ENCODE assay signal across 31 cellular contexts in genomic region chr1:201516511-201517127, GRCh38.
"Had no signal": no experiment of that assay in that cellular context is flagged by ENCODE, and none has a peak within 500 bp of the region (broad histone marks: within the 10 kb centered on the region; RNA-seq: fewer than 3 reads in every experiment).

No MANE protein-coding gene starts in this region.

- H3K36me3 ChIP-seq: brain microvascular endothelial cell, gastrocnemius medialis, pancreas, prostate gland, sigmoid colon, transverse colon, uterus had no signal

- H3K4me3 ChIP-seq: gastrocnemius medialis, pancreas, prostate gland, sigmoid colon, transverse colon, uterus had no signal

- H3K4me3 Mint-ChIP-seq: activated CD4-positive, alpha-beta memory T cell treated with anti-CD3 and anti-CD28 coated beads, Interleukin-2, amount 10 ng/mL, durations not matched to agents 7 days and 5 days; activated CD4-positive, alpha-beta T cell treated with anti-CD3 and anti-CD28 coated beads, Interleukin-2, amount 10 ng/mL, durations not matched to agents 7 days and 5 days; activated T-cell treated with anti-CD3 and anti-CD28 coated beads, Interleukin-2, amount 50 U/mL, for 24 hours; activated T-helper 17 cell treated with anti-CD3 and anti-CD28 coated beads, Interleukin-2, amount 50 U/mL, for 72 hours; dendritic cell treated with granulocyte-macrophage colony-stimulating factor and Interleukin-4, amounts not matched to agents 40 ng/mL and 50 ng/mL, for 4 days; naive B cell; nephron progenitor cell; stimulated activated naive B cell treated with anti-CD40 and anti-IgM and Interleukin-4, amounts not matched to agents 10 μg/mL and 1 μg/mL and 100 μg/mL, for 72 hours; T-helper 17 cell; WTC11 had no signal

- H3K27me3 ChIP-seq: brain microvascular endothelial cell, gastrocnemius medialis, pancreas, sigmoid colon, transverse colon, uterus had no signal

- H3K36me3 Mint-ChIP-seq: WTC11 had no signal

- ATAC-seq: gastrocnemius medialis; left colon; pancreas; stimulated activated naive B cell treated with anti-CD40 and anti-IgM and Interleukin-4, amounts not matched to agents 10 μg/mL and 1 μg/mL and 100 μg/mL, for 72 hours; T-helper 17 cell; WTC11 had no signal

- H3K27ac ChIP-seq: brain microvascular endothelial cell, gastrocnemius medialis, prostate gland, sigmoid colon, transverse colon, uterus had no signal

- H3K9me3 ChIP-seq: gastrocnemius medialis, pancreas, prostate gland, sigmoid colon, transverse colon, uterus had no signal

- H3K4me1 Mint-ChIP-seq: naive B cell had no signal

- H3K27me3 Mint-ChIP-seq: activated CD4-positive, alpha-beta memory T cell treated with anti-CD3 and anti-CD28 coated beads, Interleukin-2, amount 10 ng/mL, durations not matched to agents 7 days and 5 days; activated CD4-positive, alpha-beta T cell treated with anti-CD3 and anti-CD28 coated beads, Interleukin-2, amount 10 ng/mL, durations not matched to agents 7 days and 5 days; activated T-cell treated with anti-CD3 and anti-CD28 coated beads, Interleukin-2, amount 50 U/mL, for 24 hours; activated T-helper 17 cell treated with anti-CD3 and anti-CD28 coated beads, Interleukin-2, amount 50 U/mL, for 72 hours; dendritic cell treated with granulocyte-macrophage colony-stimulating factor and Interleukin-4, amounts not matched to agents 40 ng/mL and 50 ng/mL, for 4 days; naive B cell; stimulated activated naive B cell treated with anti-CD40 and anti-IgM and Interleukin-4, amounts not matched to agents 10 μg/mL and 1 μg/mL and 100 μg/mL, for 72 hours; T-helper 17 cell had no signal

- H3K27ac Mint-ChIP-seq: activated CD4-positive, alpha-beta memory T cell treated with anti-CD3 and anti-CD28 coated beads, Interleukin-2, amount 10 ng/mL, durations not matched to agents 7 days and 5 days; activated CD4-positive, alpha-beta T cell treated with anti-CD3 and anti-CD28 coated beads, Interleukin-2, amount 10 ng/mL, durations not matched to agents 7 days and 5 days; activated T-cell treated with anti-CD3 and anti-CD28 coated beads, Interleukin-2, amount 50 U/mL, for 24 hours; activated T-helper 17 cell treated with anti-CD3 and anti-CD28 coated beads, Interleukin-2, amount 50 U/mL, for 72 hours; nephron progenitor cell; stimulated activated naive B cell treated with anti-CD40 and anti-IgM and Interleukin-4, amounts not matched to agents 10 μg/mL and 1 μg/mL and 100 μg/mL, for 72 hours; T-helper 17 cell; WTC11 had no signal

- FAIRE-seq: astrocyte, kidney, pancreas had no signal

- H3K9me3 Mint-ChIP-seq: activated CD4-positive, alpha-beta memory T cell treated with anti-CD3 and anti-CD28 coated beads, Interleukin-2, amount 10 ng/mL, durations not matched to agents 7 days and 5 days; activated CD4-positive, alpha-beta T cell treated with anti-CD3 and anti-CD28 coated beads, Interleukin-2, amount 10 ng/mL, durations not matched to agents 7 days and 5 days; activated T-cell treated with anti-CD3 and anti-CD28 coated beads, Interleukin-2, amount 50 U/mL, for 24 hours; activated T-helper 17 cell treated with anti-CD3 and anti-CD28 coated beads, Interleukin-2, amount 50 U/mL, for 72 hours; dendritic cell treated with granulocyte-macrophage colony-stimulating factor and Interleukin-4, amounts not matched to agents 40 ng/mL and 50 ng/mL, for 4 days; naive B cell; nephron progenitor cell; stimulated activated naive B cell treated with anti-CD40 and anti-IgM and Interleukin-4, amounts not matched to agents 10 μg/mL and 1 μg/mL and 100 μg/mL, for 72 hours; WTC11 had no signal

- DNase-seq: activated CD4-positive, alpha-beta memory T cell treated with anti-CD3 and anti-CD28 coated beads, Interleukin-2, amount 10 ng/mL, durations not matched to agents 7 days and 5 days; activated CD4-positive, alpha-beta T cell treated with anti-CD3 and anti-CD28 coated beads for 1 hour; activated CD4-positive, alpha-beta T cell treated with anti-CD3 and anti-CD28 coated beads, Interleukin-2, amount 10 ng/mL, durations not matched to agents 7 days and 5 days; activated CD8-positive, alpha-beta memory T cell treated with anti-CD3 and anti-CD28 coated beads, Interleukin-2, amount 50 U/mL, for 48 hours; activated gamma-delta T cell treated with Interleukin-2 at 50 U/mL for 16 hours; activated naive CD4-positive, alpha-beta T cell treated with anti-CD3 and anti-CD28 coated beads, Interleukin-2, amount 50 U/mL, for 16 hours; activated T-cell treated with anti-CD3 and anti-CD28 coated beads, Interleukin-2, amount 50 U/mL, for 24 hours; amniotic stem cell; brain microvascular endothelial cell; central memory CD4-positive, alpha-beta T cell; gastrocnemius medialis; glutamatergic neuron; kidney; left colon; naive B cell; nephron progenitor cell; pancreas; retina; stimulated activated CD4-positive, alpha-beta T cell treated with anti-CD3 and anti-CD28 coated beads, Interleukin-15, amount 100 ng/mL, for 24 hours; stimulated activated CD4-positive, alpha-beta T cell treated with anti-CD3 and anti-CD28 coated beads, Interleukin-2, amount 100 ng/mL, for 24 hours; stimulated activated naive B cell treated with anti-CD40 and anti-IgM and Interleukin-4, amounts not matched to agents 10 μg/mL and 1 μg/mL and 100 μg/mL, for 72 hours; T-helper 17 cell; T1000; transverse colon had no signal
